Comparison of ENCODE assay signal across 19 cellular contexts in genomic region chr1:150397392-150398032, GRCh38.
"Had no signal": no experiment of that assay in that cellular context is flagged by ENCODE, and none has a peak within 500 bp of the region (broad histone marks: within the 10 kb centered on the region; RNA-seq: fewer than 3 reads in every experiment).

No MANE protein-coding gene starts in this region.

- H3K36me3 ChIP-seq: gastrocnemius medialis, heart right ventricle, neutrophil had no signal

- ATAC-seq: gastrocnemius medialis; heart right ventricle; mucosa of descending colon; naive thymus-derived CD8-positive, alpha-beta T cell; psoas muscle; sciatic nerve; stimulated activated naive B cell treated with anti-CD40 and anti-IgM and Interleukin-4, amounts not matched to agents 10 μg/mL and 1 μg/mL and 100 μg/mL, for 72 hours had no signal

- H3K4me3 Mint-ChIP-seq: naive thymus-derived CD8-positive, alpha-beta T cell; stimulated activated naive B cell treated with anti-CD40 and anti-IgM and Interleukin-4, amounts not matched to agents 10 μg/mL and 1 μg/mL and 100 μg/mL, for 72 hours had no signal

- H3K27ac Mint-ChIP-seq: stimulated activated naive B cell treated with anti-CD40 and anti-IgM and Interleukin-4, amounts not matched to agents 10 μg/mL and 1 μg/mL and 100 μg/mL, for 72 hours had no signal

- H3K27me3 ChIP-seq: esophagus muscularis mucosa, gastrocnemius medialis, heart right ventricle, neutrophil, spleen had no signal

- H3K27ac ChIP-seq: epithelial cell of prostate, esophagus muscularis mucosa, gastrocnemius medialis, heart right ventricle, neutrophil, psoas muscle, spleen had no signal

- H3K4me1 ChIP-seq: gastrocnemius medialis, heart right ventricle, psoas muscle had no signal

- H3K9me3 ChIP-seq: esophagus muscularis mucosa, gastrocnemius medialis, mucosa of descending colon, neutrophil had no signal

- DNase-seq: effector memory CD4-positive, alpha-beta T cell; gastrocnemius medialis; heart right ventricle; hypothalamus; kidney glomerular epithelial cell; mammary epithelial cell; mucosa of descending colon; naive thymus-derived CD8-positive, alpha-beta T cell; psoas muscle; retina; spleen; stimulated activated CD4-positive, alpha-beta T cell treated with anti-CD3 and anti-CD28 coated beads, Interleukin-15, amount 100 ng/mL, for 24 hours; stimulated activated CD4-positive, alpha-beta T cell treated with anti-CD3 and anti-CD28 coated beads, Interleukin-1b, Interleukin-23, amount 100 ng/mL, for 48 hours; stimulated activated CD4-positive, alpha-beta T cell treated with anti-CD3 and anti-CD28 coated beads, Interleukin-4, amount 100 ng/mL, for 24 hours; stimulated activated naive B cell treated with anti-CD40 and anti-IgM and Interleukin-4, amounts not matched to agents 10 μg/mL and 1 μg/mL and 100 μg/mL, for 72 hours had no signal

- H3K4me3 ChIP-seq: esophagus muscularis mucosa, gastrocnemius medialis, heart right ventricle, mucosa of descending colon, psoas muscle, spleen had no signal

- H3K27me3 Mint-ChIP-seq: naive thymus-derived CD8-positive, alpha-beta T cell; stimulated activated naive B cell treated with anti-CD40 and anti-IgM and Interleukin-4, amounts not matched to agents 10 μg/mL and 1 μg/mL and 100 μg/mL, for 72 hours had no signal
